In the genomic region with DNA sequence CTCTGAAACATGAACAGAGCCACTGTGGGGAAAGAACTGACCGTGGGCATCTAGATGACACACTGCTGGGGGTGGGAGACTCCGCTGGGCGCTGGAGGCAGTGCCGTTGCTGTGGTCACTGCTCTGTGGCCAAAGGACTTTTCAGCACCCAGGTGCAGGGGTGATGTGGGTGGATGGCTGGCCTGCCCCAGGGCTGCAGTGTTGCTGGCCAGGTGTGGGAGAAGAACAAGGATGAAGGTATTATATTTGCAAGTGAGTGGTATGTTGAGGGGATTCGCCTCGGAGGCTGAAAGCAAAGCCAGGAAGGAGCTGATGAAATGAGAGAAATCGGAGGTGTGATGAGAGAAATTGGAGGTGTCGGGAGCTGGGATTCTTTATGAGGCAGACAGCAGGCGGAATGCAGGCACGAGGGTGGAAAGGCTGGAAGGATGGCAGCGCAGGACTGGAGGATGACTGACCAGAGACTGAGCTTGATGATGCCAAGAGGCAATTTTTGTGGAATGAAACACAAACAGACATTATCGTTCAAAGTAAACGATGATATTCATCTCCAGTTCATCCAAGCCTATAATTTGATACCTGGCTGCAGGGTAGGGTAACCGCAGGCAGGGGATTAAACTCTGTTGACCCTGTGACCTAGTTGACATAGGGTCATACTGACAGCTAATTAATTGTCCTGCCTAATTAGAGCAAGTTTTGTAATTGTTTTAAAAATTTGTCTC, we compare ENCODE assay signal across 37 cellular contexts. TPM values are rescaled to one million over a fixed set of nuclear protein-coding genes. Genes with fewer than 3 reads are reported as not detected.
DNase-seq lines count a peak whose midpoint lies in the region; ATAC-seq and TF ChIP-seq lines count a peak whose summit lies in the region.
"Had no signal": no experiment of that assay in that cellular context is flagged by ENCODE, and none has a peak within 500 bp of the region (broad histone marks: within the 10 kb centered on the region; RNA-seq: fewer than 3 reads in every experiment).

No MANE protein-coding gene starts in this region.

- no peaks in the 10 kb centered on the region for H3K9me3 Mint-ChIP-seq in neural crest cell
- H3K9me3 Mint-ChIP-seq in type B pancreatic cell, result no peaks in the 10 kb centered on the region
- H3K9me3 Mint-ChIP-seq: activated B cell treated with CpG ODN at 0.5 μM for 24 hours; activated naive CD4-positive, alpha-beta T cell treated with anti-CD3 and anti-CD28 coated beads for 36 hours; brain; H9; memory B cell; neural progenitor cell; stimulated activated naive CD8-positive, alpha-beta T cell treated with anti-CD3 and anti-CD28 coated beads, Interleukin-15, amount 100 ng/mL, for 72 hours had no signal

- no peaks in the 10 kb centered on the region for H3K27me3 Mint-ChIP-seq in neural crest cell (ENCODE audit: low read depth)
- H3K27me3 Mint-ChIP-seq in type B pancreatic cell, result peaks cover 29% of the 10 kb centered on the region

- WGBS in thyroid gland, 2 donors, result 80 to 82% methylated on average over 14 of the region's 14 CpGs

- H3K27ac Mint-ChIP-seq in neural crest cell (ENCODE audit: unreplicated experiment) (peak overlapping the region; percentile 53), type B pancreatic cell (no peak overlapping the region)
- H3K27ac Mint-ChIP-seq: activated B cell treated with CpG ODN at 0.5 μM for 24 hours; activated naive CD4-positive, alpha-beta T cell treated with anti-CD3 and anti-CD28 coated beads for 36 hours; neural progenitor cell had no signal

- ATAC-seq in GM19395 (IDR thresholded peaks at IDR 0.05; ENCODE audit: unreplicated experiment), result no peak
- ATAC-seq: foreskin keratinocyte; heart right ventricle; stimulated activated naive CD8-positive, alpha-beta T cell treated with anti-CD3 and anti-CD28 coated beads, Interleukin-15, amount 100 ng/mL, for 72 hours had no signal

- no peak for TF ChIP-seq CTCF in VCaP (conservative IDR thresholded peaks at IDR 0.05)
- TF ChIP-seq CTCF in neural crest cell (conservative IDR thresholded peaks at IDR 0.05), result no peak
- no peak for TF ChIP-seq CTCF in type B pancreatic cell (conservative IDR thresholded peaks at IDR 0.05)
- TF ChIP-seq CTCF in thyroid gland (IDR thresholded peaks at IDR 0.05), result no peak

- H3K27ac ChIP-seq in VCaP (peak overlapping the region; percentile 40; the same call in 1 of the 2 replicates), thyroid gland (no peak overlapping the region)
- H3K27ac ChIP-seq: dorsolateral prefrontal cortex, esophagus squamous epithelium, foreskin keratinocyte, heart right ventricle, HL-60, KMS-11, neural progenitor cell, parathyroid adenoma, RWPE1, SJSA1 had no signal

- no peaks in the 10 kb centered on the region for H3K9me3 ChIP-seq in thyroid gland
- H3K9me3 ChIP-seq: Caco-2, esophagus squamous epithelium, heart right ventricle, SJSA1 had no signal

- no peaks in the 10 kb centered on the region for H3K27me3 ChIP-seq in thyroid gland
- H3K27me3 ChIP-seq: dorsolateral prefrontal cortex, foreskin keratinocyte, heart right ventricle, neural progenitor cell, SJSA1 had no signal

- H3K36me3 Mint-ChIP-seq in neural crest cell (ENCODE audit: low read depth) (no peaks in the 10 kb centered on the region), type B pancreatic cell (no peaks in the 10 kb centered on the region)
- H3K36me3 Mint-ChIP-seq: brain, neural progenitor cell had no signal

- no peaks in the 10 kb centered on the region for H3K4me1 ChIP-seq in thyroid gland
- H3K4me1 ChIP-seq: foreskin keratinocyte, parathyroid adenoma, SJSA1 had no signal

- peak; percentile 39 for DNase-seq in activated effector memory CD4-positive, alpha-beta T cell treated with anti-CD3 and anti-CD28 coated beads, Interleukin-2, amount 50 U/mL, for 16 hours
- DNase-seq in activated effector memory CD4-positive, alpha-beta T cell treated with Interleukin-2 at 50 U/mL for 16 hours, result no peak
- DNase-seq in neural crest cell (ENCODE audit: low read depth, low spot score), result no peak
- DNase-seq in type B pancreatic cell (ENCODE audit: extremely low spot score, unreplicated experiment), result peak; percentile 40
- DNase-seq in thyroid gland, result no peak
- DNase-seq in NCI-H2171 (lab: John Stamatoyannopoulos, UW), result no peak
- DNase-seq: 8988T; activated B cell treated with CpG ODN at 0.5 μM for 24 hours; activated CD4-positive, alpha-beta T cell treated with anti-CD3 and anti-CD28 coated beads, Interleukin-2, amount 50 U/mL, for 4 hours; activated naive CD4-positive, alpha-beta T cell treated with anti-CD3 and anti-CD28 coated beads for 36 hours; activated T-cell treated with anti-CD3 and anti-CD28 coated beads, Interleukin-2, amount 50 U/mL, for 48 hours; amniotic stem cell; C1 segment of cervical spinal cord; cerebellar nuclear complex; esophagus squamous epithelium; foreskin keratinocyte; H9; heart right ventricle; NCI-H2081 treated with DMSO at 0.1 percent for 48 hours; NCI-H345; NCI-H774; stimulated activated CD4-positive, alpha-beta T cell treated with anti-CD3 and anti-CD28 coated beads, Interleukin-1b, Interleukin-23, amount 100 ng/mL, for 48 hours; stimulated activated naive CD8-positive, alpha-beta T cell treated with anti-CD3 and anti-CD28 coated beads, Interleukin-15, amount 100 ng/mL, for 72 hours had no signal

- intact Hi-C loops in thyroid gland (cut with DNase I), result no loop called here

- no peak for TF ChIP-seq POLR2A in thyroid gland (IDR thresholded peaks at IDR 0.05)

- H3K4me3 Mint-ChIP-seq in neural crest cell (no peak overlapping the region), type B pancreatic cell (peak overlapping the region; percentile 2)
- H3K4me3 Mint-ChIP-seq: activated B cell treated with CpG ODN at 0.5 μM for 24 hours; activated naive CD4-positive, alpha-beta T cell treated with anti-CD3 and anti-CD28 coated beads for 36 hours; brain; H9; memory B cell; neural progenitor cell; stimulated activated naive CD8-positive, alpha-beta T cell treated with anti-CD3 and anti-CD28 coated beads, Interleukin-15, amount 100 ng/mL, for 72 hours had no signal

- H3K4me1 Mint-ChIP-seq in neural crest cell (peaks cover 13% of the 10 kb centered on the region), type B pancreatic cell (ENCODE audit: unreplicated experiment) (peaks cover 13% of the 10 kb centered on the region)

- no peaks in the 10 kb centered on the region for H3K36me3 ChIP-seq in thyroid gland
- H3K36me3 ChIP-seq: esophagus squamous epithelium, heart right ventricle, neural progenitor cell, SJSA1 had no signal

- no peak overlapping the region for H3K4me3 ChIP-seq in thyroid gland (replicated peaks in 1 of 3)
- H3K4me3 ChIP-seq: dorsolateral prefrontal cortex, esophagus squamous epithelium, heart right ventricle, neural progenitor cell, SJSA1, smooth muscle cell had no signal

RNA-seq across cellular contexts. Expression of a gene that starts 19.3 kb away (rescaled TPM):
- total RNA-seq in neural crest cell (not detected in 2 replicates), type B pancreatic cell (ENCODE audit: low replicate concordance) (33.8 and 169 TPM in 2 replicates), thyroid gland (1 to 10 TPM in 2 of 4 donors, under 1 TPM in 1, not detected in 1; 0.83 to 1.5 (median 1.1) TPM)
- total RNA-seq: activated B cell treated with CpG ODN at 0.5 μM for 24 hours; activated naive CD4-positive, alpha-beta T cell treated with anti-CD3 and anti-CD28 coated beads for 36 hours; dorsolateral prefrontal cortex; G401; H9; SJSA1 had no signal

RNA-seq across cellular contexts. Expression of a gene that starts 29.2 kb away (rescaled TPM):
- total RNA-seq in neural crest cell (not detected in 2 replicates), type B pancreatic cell (ENCODE audit: low replicate concordance) (0.17 TPM in 1 of 2 replicates, not detected in the other), thyroid gland (not detected)
- total RNA-seq: activated naive CD4-positive, alpha-beta T cell treated with anti-CD3 and anti-CD28 coated beads for 36 hours; Caco-2; esophagus squamous epithelium; foreskin keratinocyte; G401; H9; heart right ventricle; SJSA1; smooth muscle cell had no signal

Comparison
In these comparisons a context has a peak if more than half of its experiments do, and no peak if none do; other contexts are left out.
1. DNase-seq: peak in activated effector memory CD4-positive, alpha-beta T cell treated with anti-CD3 and anti-CD28 coated beads, Interleukin-2, amount 50 U/mL, for 16 hours (single experiment) and type B pancreatic cell (single experiment); none in activated effector memory CD4-positive, alpha-beta T cell treated with Interleukin-2 at 50 U/mL for 16 hours (single experiment), neural crest cell (single experiment), thyroid gland (0 of 2) and NCI-H2171 (single experiment).
2. RNA of a gene that starts 19.3 kb away (total RNA-seq): 33.8 to 169 TPM in type B pancreatic cell; 0.83 to 1.5 TPM in thyroid gland and not detected in neural crest cell; every median in the first group is over 10 times any median in the second.